In genomic region chr3:182092662-182093262, GRCh38 we compare ENCODE assay signal across 9 cellular contexts.
DNase-seq lines count a peak whose midpoint lies in the region; ATAC-seq, FAIRE-seq and TF ChIP-seq lines count a peak whose summit lies in the region.
"Had no signal": no experiment of that assay in that cellular context is flagged by ENCODE, and none has a peak within 500 bp of the region (broad histone marks: within the 10 kb centered on the region; RNA-seq: fewer than 3 reads in every experiment).

No MANE protein-coding gene starts in this region.

- no peak overlapping the region for H3K27ac Mint-ChIP-seq in activated naive CD8-positive, alpha-beta T cell treated with anti-CD3 and anti-CD28 coated beads for 36 hours

- H3K4me1 ChIP-seq in aorta (ENCODE audit: control insufficient read depth in 1 of 2, insufficient read depth in 2 of 2, low read length in 2 of 2) (no peaks in the 10 kb centered on the region), thyroid gland (no peaks in the 10 kb centered on the region)

- DNase-seq in CD1c-positive myeloid dendritic cell (ENCODE audit: extremely low spot score) (peak; percentile 28), NCI-H1694 treated with DMSO at 0.1 percent for 48 hours (lab: John Stamatoyannopoulos, UW) (peak; percentile 91), frontal cortex (ENCODE audit: low spot score in 2 of 2) (peak; percentile 6 to 14), NCI-H128 (lab: John Stamatoyannopoulos, UW; ENCODE audit: unreplicated experiment) (no peak), aorta (no peak), thyroid gland (no peak)
- DNase-seq in activated naive CD8-positive, alpha-beta T cell treated with anti-CD3 and anti-CD28 coated beads for 36 hours: no peak
- DNase-seq: activated effector memory CD4-positive, alpha-beta T cell treated with anti-CD3 and anti-CD28 coated beads, Interleukin-2, amount 50 U/mL, for 16 hours had no signal

- peak; percentile 49 for FAIRE-seq in frontal cortex (lab: Jason Lieb, UNC)

- H3K36me3 ChIP-seq in aorta (ENCODE audit: control insufficient read depth in 1 of 2, insufficient read depth in 2 of 2, low read length in 1 of 2): no peaks in the 10 kb centered on the region
- H3K36me3 ChIP-seq in thyroid gland: no peaks in the 10 kb centered on the region

- no peak for TF ChIP-seq POLR2A in thyroid gland (IDR thresholded peaks at IDR 0.05)

- no peak for TF ChIP-seq CTCF in thyroid gland (IDR thresholded peaks at IDR 0.05)

- H3K27me3 ChIP-seq in aorta (ENCODE audit: control insufficient read depth in 1 of 2, insufficient read depth in 2 of 2, low read length in 1 of 2) (no peaks in the 10 kb centered on the region), thyroid gland (no peaks in the 10 kb centered on the region)

- peaks cover 5% of the 10 kb centered on the region for H3K9me3 Mint-ChIP-seq in activated naive CD8-positive, alpha-beta T cell treated with anti-CD3 and anti-CD28 coated beads for 36 hours

- H3K4me3 ChIP-seq in aorta (ENCODE audit: low read length in 2 of 2) (no peak overlapping the region), thyroid gland (replicated peaks in 1 of 3) (no peak overlapping the region)

- ATAC-seq in GM21529 (IDR thresholded peaks at IDR 0.05; ENCODE audit: unreplicated experiment): peak; percentile 72
- ATAC-seq in aorta (ENCODE audit: low FRiP score): no peak

- no peak overlapping the region for H3K4me3 Mint-ChIP-seq in activated naive CD8-positive, alpha-beta T cell treated with anti-CD3 and anti-CD28 coated beads for 36 hours

- H3K27ac ChIP-seq in aorta (ENCODE audit: low read depth in 1 of 2, low read length in 2 of 2) (no peak overlapping the region), thyroid gland (no peak overlapping the region)

- H3K36me3 Mint-ChIP-seq in activated naive CD8-positive, alpha-beta T cell treated with anti-CD3 and anti-CD28 coated beads for 36 hours: no peaks in the 10 kb centered on the region

- H3K27me3 Mint-ChIP-seq in activated naive CD8-positive, alpha-beta T cell treated with anti-CD3 and anti-CD28 coated beads for 36 hours: no peaks in the 10 kb centered on the region

- 17 to 20% methylated on average over 6 of the region's 6 CpGs for WGBS in aorta, 2 donors
- 40 to 51% methylated on average over 6 of the region's 6 CpGs for WGBS in thyroid gland, 2 donors

- no peaks in the 10 kb centered on the region for H3K4me1 Mint-ChIP-seq in activated naive CD8-positive, alpha-beta T cell treated with anti-CD3 and anti-CD28 coated beads for 36 hours

- no peaks in the 10 kb centered on the region for H3K9me3 ChIP-seq in aorta (ENCODE audit: control insufficient read depth, low read length)
- H3K9me3 ChIP-seq in thyroid gland: no peaks in the 10 kb centered on the region

- intact Hi-C loops in aorta (cut with DNase I): no loop called here
- intact Hi-C loops in thyroid gland (cut with DNase I): no loop called here

Comparison
In these comparisons a context has a peak if more than half of its experiments do, and no peak if none do; other contexts are left out.
1. DNase-seq: peak in CD1c-positive myeloid dendritic cell (single experiment), NCI-H1694 treated with DMSO at 0.1 percent for 48 hours (single experiment) and frontal cortex (2 of 2); none in NCI-H128 (single experiment), aorta (0 of 2), thyroid gland (0 of 2) and activated naive CD8-positive, alpha-beta T cell treated with anti-CD3 and anti-CD28 coated beads for 36 hours (single experiment).